In the genomic region with DNA sequence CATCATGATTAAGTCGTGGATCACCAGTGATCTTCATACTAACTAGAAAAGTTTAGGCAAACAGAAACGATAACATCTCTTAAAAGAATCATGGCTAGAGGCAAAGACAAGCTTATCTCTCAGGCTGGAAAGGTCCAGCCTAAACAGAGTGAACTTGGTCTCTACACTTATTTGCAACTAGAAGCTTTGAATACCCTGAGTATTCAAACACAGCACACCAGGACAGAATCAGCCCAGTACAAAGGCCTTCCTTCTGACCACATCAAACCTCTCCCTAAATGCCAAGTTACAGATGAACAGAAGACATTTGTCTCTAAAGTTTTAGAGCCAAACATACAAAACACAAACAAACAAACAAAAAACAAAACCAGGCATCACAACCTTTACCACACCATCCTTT, we compare ENCODE assay signal across 16 cellular contexts. TPM values are rescaled to one million over a fixed set of nuclear protein-coding genes. Genes with fewer than 3 reads are reported as not detected.
"Had no signal": no experiment of that assay in that cellular context is flagged by ENCODE, and none has a peak within 500 bp of the region (broad histone marks: within the 10 kb centered on the region; RNA-seq: fewer than 3 reads in every experiment).

No MANE protein-coding gene starts in this region.

- H3K4me3 Mint-ChIP-seq: activated T-helper 17 cell treated with anti-CD3 and anti-CD28 coated beads, Interleukin-2, amount 50 U/mL, for 72 hours; neural progenitor cell; stimulated activated effector memory CD8-positive, alpha-beta T cell treated with anti-CD3 and anti-CD28 coated beads, Interleukin-12 subunit alpha, Interleukin-12 subunit beta, amount 100 ng/mL, for 72 hours had no signal

- H3K36me3 Mint-ChIP-seq: stimulated activated effector memory CD8-positive, alpha-beta T cell treated with anti-CD3 and anti-CD28 coated beads, Interleukin-12 subunit alpha, Interleukin-12 subunit beta, amount 100 ng/mL, for 72 hours had no signal

- H3K9ac ChIP-seq: neural progenitor cell had no signal

- H3K27ac Mint-ChIP-seq: activated T-helper 17 cell treated with anti-CD3 and anti-CD28 coated beads, Interleukin-2, amount 50 U/mL, for 72 hours; neural progenitor cell; stimulated activated effector memory CD8-positive, alpha-beta T cell treated with anti-CD3 and anti-CD28 coated beads, Interleukin-12 subunit alpha, Interleukin-12 subunit beta, amount 100 ng/mL, for 72 hours had no signal

- H2AFZ ChIP-seq: hepatocyte, neural progenitor cell had no signal

- H3K36me3 ChIP-seq: cardiac muscle cell, neural progenitor cell, ovary, sigmoid colon, thoracic aorta had no signal

- H3K79me2 ChIP-seq: hepatocyte had no signal

- ATAC-seq: activated T-helper 17 cell treated with anti-CD3 and anti-CD28 coated beads, Interleukin-2, amount 50 U/mL, for 72 hours; left ventricle myocardium superior; stimulated activated effector memory CD8-positive, alpha-beta T cell treated with anti-CD3 and anti-CD28 coated beads, Interleukin-12 subunit alpha, Interleukin-12 subunit beta, amount 100 ng/mL, for 72 hours had no signal

- H3K4me1 Mint-ChIP-seq: activated T-helper 17 cell treated with anti-CD3 and anti-CD28 coated beads, Interleukin-2, amount 50 U/mL, for 72 hours; stimulated activated effector memory CD8-positive, alpha-beta T cell treated with anti-CD3 and anti-CD28 coated beads, Interleukin-12 subunit alpha, Interleukin-12 subunit beta, amount 100 ng/mL, for 72 hours had no signal

- H3K9me3 ChIP-seq: ovary, sigmoid colon, thoracic aorta had no signal

- H3K4me3 ChIP-seq: cardiac muscle cell, hepatocyte, neural progenitor cell, ovary, sigmoid colon, thoracic aorta had no signal

- H3K27ac ChIP-seq: cardiac muscle cell, hepatocyte, neural progenitor cell, ovary, sigmoid colon, thoracic aorta had no signal

- H3K27me3 Mint-ChIP-seq: activated T-helper 17 cell treated with anti-CD3 and anti-CD28 coated beads, Interleukin-2, amount 50 U/mL, for 72 hours had no signal

- H3K27me3 ChIP-seq: cardiac muscle cell, hepatocyte, neural progenitor cell, ovary, sigmoid colon had no signal

- H3K4me1 ChIP-seq: sigmoid colon had no signal

- DNase-seq: activated CD4-positive, CD25-positive, alpha-beta regulatory T cell treated with anti-CD3 and anti-CD28 coated beads, Interleukin-2, amount 50 U/mL, for 72 hours; activated naive CD4-positive, alpha-beta T cell treated with Interleukin-2 at 50 U/mL for 16 hours; activated T-cell treated with anti-CD3 and anti-CD28 coated beads for 4 hours; aorta; erythroblast; kidney glomerular epithelial cell; left ventricle myocardium superior; ovary; sigmoid colon; T-helper 9 cell had no signal

- H3K4me2 ChIP-seq: hepatocyte, neural progenitor cell had no signal

RNA-seq across cellular contexts. Expression of a gene that starts 57.2 kb away (rescaled TPM):
- total RNA-seq: activated T-helper 17 cell treated with anti-CD3 and anti-CD28 coated beads, Interleukin-2, amount 50 U/mL, for 72 hours; left ventricle myocardium superior; thoracic aorta had no signal
- polyA plus RNA-seq: aorta, hepatocyte had no signal
